ENCODE assay signal across 8 cellular contexts in the genomic region with DNA sequence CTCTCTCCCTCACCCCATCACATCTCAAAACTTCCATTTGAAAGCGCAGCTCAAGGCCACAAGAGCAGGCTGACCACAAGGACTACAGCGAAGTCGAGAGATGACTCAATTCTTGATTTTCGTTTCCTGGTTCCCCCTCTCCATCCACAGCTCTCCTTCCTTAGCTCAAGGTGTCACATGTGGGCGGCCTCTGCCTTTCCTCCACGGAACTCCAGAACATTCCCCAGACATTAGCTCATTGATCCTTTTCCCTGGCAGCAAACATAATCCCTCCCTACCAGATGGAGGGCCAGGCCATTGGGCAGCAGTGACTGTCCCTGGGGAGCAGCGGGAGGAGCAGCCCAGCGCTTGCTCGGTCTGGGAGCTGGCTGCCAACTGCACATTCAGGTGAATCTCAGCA. TPM values are rescaled to one million over a fixed set of nuclear protein-coding genes. Genes with fewer than 3 reads are reported as not detected.
DNase-seq lines count a peak whose midpoint lies in the region; ATAC-seq and TF ChIP-seq lines count a peak whose summit lies in the region.

No MANE protein-coding gene starts in this region.

- peak; percentile 69 for ATAC-seq in GM21737 (IDR thresholded peaks at IDR 0.05; ENCODE audit: unreplicated experiment)

- peak; percentile 38 for DNase-seq in GM12864 (ENCODE audit: low read depth)
- DNase-seq in HK-2 (ENCODE audit: unreplicated experiment) = peak; percentile 82
- peak; percentile 29 for DNase-seq in fibroblast of villous mesenchyme (ENCODE audit: low read depth)
- no peak for DNase-seq in KG1 (lab: John Stamatoyannopoulos, UW)
- no peak for DNase-seq in esophagus squamous epithelium (lab: John Stamatoyannopoulos, UW)
- DNase-seq in cerebellum (ENCODE audit: low spot score) = no peak
- DNase-seq in stimulated activated naive CD4-positive, alpha-beta T cell treated with Interleukin-2 at 50 U/mL for 16 hours (lab: John Stamatoyannopoulos, UW) = no peak

- peaks cover 0 to 45% (median 17%) of the 10 kb centered on the region in 3 donors for H3K4me1 ChIP-seq in esophagus squamous epithelium

- no peak for TF ChIP-seq POLR2A in esophagus squamous epithelium (IDR thresholded peaks at IDR 0.05)

- H3K9me3 ChIP-seq in esophagus squamous epithelium = no peaks in the 10 kb centered on the region

- peak overlapping the region in 2 of 4 donors; percentile 41 to 60 for H3K27ac ChIP-seq in esophagus squamous epithelium

- 65 to 87% methylated on average over 8 of the region's 9 CpGs for WGBS in esophagus squamous epithelium, 2 donors

- no peaks in the 10 kb centered on the region for H3K27me3 ChIP-seq in esophagus squamous epithelium

- no peaks in the 10 kb centered on the region for H3K36me3 ChIP-seq in esophagus squamous epithelium

- H3K4me3 ChIP-seq in GM12864 (ENCODE audit: low read depth, low read length) = no peak overlapping the region
- no peak overlapping the region for H3K4me3 ChIP-seq in fibroblast of villous mesenchyme (ENCODE audit: low read depth, low read length)
- no peak overlapping the region for H3K4me3 ChIP-seq in esophagus squamous epithelium

- TF ChIP-seq CTCF in GM12864 (IDR thresholded peaks at IDR 0.05; ENCODE audit: low read depth, low read length, missing control alignments) (no peak), fibroblast of villous mesenchyme (IDR thresholded peaks at IDR 0.05; ENCODE audit: insufficient read depth, low read depth, low read length) (no peak), esophagus squamous epithelium (IDR thresholded peaks at IDR 0.05) (no peak)

- intact Hi-C loops in esophagus squamous epithelium (cut with DNase I) = no loop called here

RNA-seq across cellular contexts. Expression of a gene that starts 56.3 kb away (rescaled TPM):
- 6.1 and 8.6 TPM in 2 replicates for total RNA-seq in fibroblast of villous mesenchyme
- total RNA-seq in esophagus squamous epithelium = 10 to 100 TPM in 1 of 4 donors, 1 to 10 TPM in 2, under 1 TPM in 1; 0.91 to 13.9 (median 5.7) TPM
- total RNA-seq in cerebellum = 15.1 TPM

Comparison
In these comparisons a context has a peak if more than half of its experiments do, and no peak if none do; other contexts are left out.
1. DNase-seq: peak in GM12864 (single experiment), HK-2 (single experiment) and fibroblast of villous mesenchyme (single experiment); none in KG1 (single experiment), esophagus squamous epithelium (single experiment), cerebellum (single experiment) and stimulated activated naive CD4-positive, alpha-beta T cell treated with Interleukin-2 at 50 U/mL for 16 hours (single experiment).